Comparison of ENCODE assay signal across 18 cellular contexts in genomic region chr2:25954199-25954752, GRCh38.
"Had no signal": no experiment of that assay in that cellular context is flagged by ENCODE, and none has a peak within 500 bp of the region (broad histone marks: within the 10 kb centered on the region; RNA-seq: fewer than 3 reads in every experiment).

No MANE protein-coding gene starts in this region.

- H3K27me3 Mint-ChIP-seq: activated naive CD8-positive, alpha-beta T cell treated with anti-CD3 and anti-CD28 coated beads, Interleukin-2, amount 50 U/mL, for 24 hours had no signal

- H3K9me3 Mint-ChIP-seq: activated naive CD8-positive, alpha-beta T cell treated with anti-CD3 and anti-CD28 coated beads, Interleukin-2, amount 50 U/mL, for 24 hours; activated T-helper 1 cell treated with anti-CD3 and anti-CD28 coated beads, Interleukin-12 subunit alpha, Interleukin-12 subunit beta, Interleukin-2, Interleukin-4 antibody, amounts not matched to agents 30 ng/mL and 10 ng/mL and 1 ng/mL, durations not matched to agents 14 hours and 24 hours and 36 hours; immature natural killer cell had no signal

- H3K9me3 ChIP-seq: ascending aorta, breast epithelium, pancreas, tibial artery, vagina had no signal

- H3K27ac ChIP-seq: ascending aorta, breast epithelium, foreskin keratinocyte, pancreas, skin epidermis, tibial artery, vagina had no signal

- H3K36me3 Mint-ChIP-seq: immature natural killer cell had no signal

- H3K36me3 ChIP-seq: breast epithelium, pancreas, vagina had no signal

- H3K4me1 ChIP-seq: ascending aorta, breast epithelium, foreskin keratinocyte, pancreas, tibial artery, vagina had no signal

- H3K27ac Mint-ChIP-seq: activated naive CD8-positive, alpha-beta T cell treated with anti-CD3 and anti-CD28 coated beads, Interleukin-2, amount 50 U/mL, for 24 hours; activated T-helper 1 cell treated with anti-CD3 and anti-CD28 coated beads, Interleukin-12 subunit alpha, Interleukin-12 subunit beta, Interleukin-2, Interleukin-4 antibody, amounts not matched to agents 30 ng/mL and 10 ng/mL and 1 ng/mL, durations not matched to agents 14 hours and 24 hours and 36 hours; immature natural killer cell had no signal

- H3K4me3 Mint-ChIP-seq: activated naive CD8-positive, alpha-beta T cell treated with anti-CD3 and anti-CD28 coated beads, Interleukin-2, amount 50 U/mL, for 24 hours; activated T-helper 1 cell treated with anti-CD3 and anti-CD28 coated beads, Interleukin-12 subunit alpha, Interleukin-12 subunit beta, Interleukin-2, Interleukin-4 antibody, amounts not matched to agents 30 ng/mL and 10 ng/mL and 1 ng/mL, durations not matched to agents 14 hours and 24 hours and 36 hours; immature natural killer cell had no signal

- H3K4me3 ChIP-seq: ascending aorta, breast epithelium, pancreas, skin epidermis, tibial artery, vagina had no signal

- H3K27me3 ChIP-seq: ascending aorta, breast epithelium, foreskin keratinocyte, pancreas, tibial artery, vagina had no signal

- DNase-seq: activated naive CD4-positive, alpha-beta T cell; activated naive CD8-positive, alpha-beta T cell treated with anti-CD3 and anti-CD28 coated beads, Interleukin-2, amount 50 U/mL, for 24 hours; cerebellar nuclear complex; effector CD8-positive, alpha-beta T cell; foreskin keratinocyte; glutamatergic neuron; hypothalamus; immature natural killer cell; pancreas; stimulated activated CD4-positive, alpha-beta T cell treated with anti-CD3 and anti-CD28 coated beads, Interleukin-4, amount 100 ng/mL, for 24 hours; stimulated activated naive CD4-positive, alpha-beta T cell; tibial artery had no signal

- H3K4me1 Mint-ChIP-seq: activated naive CD8-positive, alpha-beta T cell treated with anti-CD3 and anti-CD28 coated beads, Interleukin-2, amount 50 U/mL, for 24 hours had no signal

- ATAC-seq: activated CD4-positive, CD25-positive, alpha-beta regulatory T cell treated with anti-CD3 and anti-CD28 coated beads, Interleukin-2, amount 50 U/mL, for 24 hours; activated naive CD8-positive, alpha-beta T cell treated with anti-CD3 and anti-CD28 coated beads, Interleukin-2, amount 50 U/mL, for 24 hours; pancreas had no signal
